14 cellular contexts compared by ENCODE assay signal in genomic region chr6:170367241-170367640, GRCh38.
"Had no signal": no experiment of that assay in that cellular context is flagged by ENCODE, and none has a peak within 500 bp of the region (broad histone marks: within the 10 kb centered on the region; RNA-seq: fewer than 3 reads in every experiment).

No MANE protein-coding gene starts in this region.

- H3K4me3 Mint-ChIP-seq: activated B cell treated with CpG ODN at 0.5 μM for 24 hours; activated CD4-positive, alpha-beta T cell treated with anti-CD3 and anti-CD28 coated beads, Interleukin-2, amount 10 ng/mL, durations not matched to agents 24 days and 14 days; activated naive CD4-positive, alpha-beta T cell treated with anti-CD3 and anti-CD28 coated beads, Interleukin-2, amount 10 ng/mL, durations not matched to agents 7 days and 5 days; stimulated activated naive B cell treated with anti-CD40 and anti-IgM and Interleukin-4, amounts not matched to agents 10 μg/mL and 1 μg/mL and 100 μg/mL, for 72 hours had no signal

- H3K9me3 Mint-ChIP-seq: activated B cell treated with CpG ODN at 0.5 μM for 24 hours; activated CD4-positive, alpha-beta T cell treated with anti-CD3 and anti-CD28 coated beads, Interleukin-2, amount 10 ng/mL, durations not matched to agents 24 days and 14 days; activated naive CD4-positive, alpha-beta T cell treated with anti-CD3 and anti-CD28 coated beads, Interleukin-2, amount 10 ng/mL, durations not matched to agents 7 days and 5 days; stimulated activated naive B cell treated with anti-CD40 and anti-IgM and Interleukin-4, amounts not matched to agents 10 μg/mL and 1 μg/mL and 100 μg/mL, for 72 hours had no signal

- H3K4me1 Mint-ChIP-seq: activated B cell treated with CpG ODN at 0.5 μM for 24 hours; activated naive CD4-positive, alpha-beta T cell treated with anti-CD3 and anti-CD28 coated beads, Interleukin-2, amount 10 ng/mL, durations not matched to agents 7 days and 5 days; stimulated activated naive B cell treated with anti-CD40 and anti-IgM and Interleukin-4, amounts not matched to agents 10 μg/mL and 1 μg/mL and 100 μg/mL, for 72 hours had no signal

- H3K27ac Mint-ChIP-seq: activated B cell treated with CpG ODN at 0.5 μM for 24 hours; activated CD4-positive, alpha-beta T cell treated with anti-CD3 and anti-CD28 coated beads, Interleukin-2, amount 10 ng/mL, durations not matched to agents 24 days and 14 days; activated naive CD4-positive, alpha-beta T cell treated with anti-CD3 and anti-CD28 coated beads, Interleukin-2, amount 10 ng/mL, durations not matched to agents 7 days and 5 days had no signal

- H3K4me1 ChIP-seq: spleen had no signal

- H3K4me3 ChIP-seq: left ventricle myocardium inferior, spleen, upper lobe of left lung had no signal

- H3K9me3 ChIP-seq: left ventricle myocardium inferior, spleen, upper lobe of left lung had no signal

- DNase-seq: activated B cell treated with CpG ODN at 0.5 μM for 24 hours; activated CD4-positive, alpha-beta T cell treated with anti-CD3 and anti-CD28 coated beads, Interleukin-2, amount 10 ng/mL, durations not matched to agents 24 days and 14 days; activated naive CD4-positive, alpha-beta T cell treated with anti-CD3 and anti-CD28 coated beads, Interleukin-2, amount 10 ng/mL, durations not matched to agents 7 days and 5 days; cortex of kidney; effector CD8-positive, alpha-beta T cell; kidney; left ventricle myocardium inferior; mesendoderm; right cardiac atrium; spleen; stimulated activated CD4-positive, alpha-beta T cell treated with anti-CD3 and anti-CD28 coated beads, Interleukin-2, amount 100 ng/mL, for 24 hours; stimulated activated naive B cell treated with anti-CD40 and anti-IgM and Interleukin-4, amounts not matched to agents 10 μg/mL and 1 μg/mL and 100 μg/mL, for 72 hours; T-helper 2 cell; upper lobe of left lung had no signal

- H3K27me3 ChIP-seq: spleen, upper lobe of left lung had no signal

- H3K27ac ChIP-seq: left ventricle myocardium inferior, spleen, upper lobe of left lung had no signal

- H3K27me3 Mint-ChIP-seq: activated B cell treated with CpG ODN at 0.5 μM for 24 hours; activated CD4-positive, alpha-beta T cell treated with anti-CD3 and anti-CD28 coated beads, Interleukin-2, amount 10 ng/mL, durations not matched to agents 24 days and 14 days; activated naive CD4-positive, alpha-beta T cell treated with anti-CD3 and anti-CD28 coated beads, Interleukin-2, amount 10 ng/mL, durations not matched to agents 7 days and 5 days; stimulated activated naive B cell treated with anti-CD40 and anti-IgM and Interleukin-4, amounts not matched to agents 10 μg/mL and 1 μg/mL and 100 μg/mL, for 72 hours had no signal

- ATAC-seq: stimulated activated naive B cell treated with anti-CD40 and anti-IgM and Interleukin-4, amounts not matched to agents 10 μg/mL and 1 μg/mL and 100 μg/mL, for 72 hours had no signal
